ENCODE assay signal across 8 cellular contexts in genomic region chr3:179071569-179072397, GRCh38. TPM values are rescaled to one million over a fixed set of nuclear protein-coding genes. Genes with fewer than 3 reads are reported as not detected.
A peak's percentile ranks its signal among the peaks of the same experiment; 100 is the strongest.
DNase-seq lines count a peak whose midpoint lies in the region; ATAC-seq and TF ChIP-seq lines count a peak whose summit lies in the region.

ZMAT3 (minus strand) TSS chr3:179071809; CDS start chr3:179067752, 4,057 bp downstream.

- no peaks in the 10 kb centered on the region for H3K9me3 Mint-ChIP-seq in endothelial cell (ENCODE audit: unreplicated experiment)

- H3K27ac Mint-ChIP-seq in endothelial cell (ENCODE audit: unreplicated experiment) = peak within 1 kb of the TSS; percentile 94

- TF ChIP-seq CTCF in endothelial cell (IDR thresholded peaks at IDR 0.05; ENCODE audit: unreplicated experiment) = no peak

- DNase-seq in COLO829 (ENCODE audit: low spot score) = peak; percentile 90
- DNase-seq in HT1080 (ENCODE audit: low read depth) = peak; percentile 88
- DNase-seq in NOMO-1 treated with DMSO at 0.1 percent for 48 hours (lab: John Stamatoyannopoulos, UW; ENCODE audit: unreplicated experiment) = peak; percentile 66
- DNase-seq in activated CD8-positive, alpha-beta memory T cell treated with anti-CD3 and anti-CD28 coated beads, Interleukin-2, amount 50 U/mL, for 1 hour (ENCODE audit: extremely low read depth) = peak; percentile 70
- peak; percentile 88 for DNase-seq in endothelial cell (ENCODE audit: low spot score)
- DNase-seq in middle frontal gyrus (ENCODE audit: extremely low spot score, low spot score) = peak; percentile 83
- DNase-seq in stimulated activated CD8-positive, alpha-beta memory T cell treated with anti-CD3 and anti-CD28 coated beads, Interleukin-2, amount 100 ng/mL, for 48 hours (ENCODE audit: low read depth in 2 of 2) = peak; percentile 72 to 78

- peaks cover 9% of the 10 kb centered on the region for H3K27me3 Mint-ChIP-seq in endothelial cell (ENCODE audit: unreplicated experiment)

- H3K36me3 Mint-ChIP-seq in endothelial cell (ENCODE audit: low read depth, unreplicated experiment) = peaks cover 16% of the 10 kb centered on the region

- peak within 1 kb of the TSS; percentile 97 for H3K4me3 Mint-ChIP-seq in endothelial cell (ENCODE audit: unreplicated experiment)

- ATAC-seq in GM21360 (IDR thresholded peaks at IDR 0.05; ENCODE audit: unreplicated experiment) = peak; percentile 50

- H3K4me1 Mint-ChIP-seq in endothelial cell (ENCODE audit: unreplicated experiment) = peaks cover 35% of the 10 kb centered on the region

RNA-seq across cellular contexts. Expression of gene ZMAT3, which starts in this region (rescaled TPM):
- 16.6 and 17.0 TPM in 2 replicates for total RNA-seq in HT1080 (2014; rRNA removed; shearing (Covaris generic))
- 43.8 and 59.4 TPM in 2 replicates for polyA plus RNA-seq in HT1080 (2015; cell fraction: cytosol; rRNA removed)
- 33.2 and 37.0 TPM in 2 replicates for polyA plus RNA-seq in HT1080 (2015; cell fraction: nucleus; rRNA removed)
- 44.5 TPM for total RNA-seq in endothelial cell (ENCODE audit: unreplicated experiment)

Comparison
In these comparisons a context has a peak if more than half of its experiments do, and no peak if none do; other contexts are left out.
1. Peak in every context shown above with its lines: DNase-seq and ATAC-seq.